1 cellular context compared by ENCODE assay signal in the genomic region with DNA sequence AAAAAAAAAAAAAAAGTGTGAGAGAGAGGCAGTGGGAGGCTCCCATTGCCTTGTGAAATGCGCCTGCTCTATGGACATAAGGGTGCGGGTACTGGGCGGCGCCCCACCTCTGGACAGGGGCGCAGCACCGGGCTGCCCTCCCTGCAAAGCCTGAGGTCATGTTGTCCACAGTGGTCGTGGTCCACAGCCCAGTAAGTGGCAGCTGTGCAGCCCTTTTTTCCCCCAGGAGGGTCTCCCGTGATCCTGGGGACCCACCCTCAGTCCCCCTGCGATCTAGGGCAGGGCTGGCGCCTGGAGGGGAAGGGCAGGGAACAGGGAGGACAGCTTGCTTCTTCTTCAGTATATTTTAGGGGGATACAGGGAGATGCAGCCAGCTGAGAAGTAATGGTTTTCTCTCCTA.
TF ChIP-seq lines count a peak whose summit lies in the region.

No MANE protein-coding gene starts in this region.

TF ChIP-seq in A549, 52 proteins besides CTCF, POLR2A, EP300 and RAD21:
- TF ChIP-seq RNF2 (IDR thresholded peaks at IDR 0.05; ENCODE audit: borderline replicate concordance, low read depth) (no peak), ZFP36 (IDR thresholded peaks at IDR 0.05; ENCODE audit: borderline replicate concordance, partially characterized antibody) (no peak), ZC3H11A (IDR thresholded peaks at IDR 0.05) (no peak), HOXB13 (CRISPR knock-in tag; IDR thresholded peaks at IDR 0.05; ENCODE audit: low read depth) (no peak), ESRRA (IDR thresholded peaks at IDR 0.05; ENCODE audit: borderline replicate concordance, low read length) (no peak), ZSCAN20 (CRISPR knock-in tag; IDR thresholded peaks at IDR 0.05) (no peak), EHF (CRISPR knock-in tag; IDR thresholded peaks at IDR 0.05) (no peak)
- TF ChIP-seq, protein P1, sequence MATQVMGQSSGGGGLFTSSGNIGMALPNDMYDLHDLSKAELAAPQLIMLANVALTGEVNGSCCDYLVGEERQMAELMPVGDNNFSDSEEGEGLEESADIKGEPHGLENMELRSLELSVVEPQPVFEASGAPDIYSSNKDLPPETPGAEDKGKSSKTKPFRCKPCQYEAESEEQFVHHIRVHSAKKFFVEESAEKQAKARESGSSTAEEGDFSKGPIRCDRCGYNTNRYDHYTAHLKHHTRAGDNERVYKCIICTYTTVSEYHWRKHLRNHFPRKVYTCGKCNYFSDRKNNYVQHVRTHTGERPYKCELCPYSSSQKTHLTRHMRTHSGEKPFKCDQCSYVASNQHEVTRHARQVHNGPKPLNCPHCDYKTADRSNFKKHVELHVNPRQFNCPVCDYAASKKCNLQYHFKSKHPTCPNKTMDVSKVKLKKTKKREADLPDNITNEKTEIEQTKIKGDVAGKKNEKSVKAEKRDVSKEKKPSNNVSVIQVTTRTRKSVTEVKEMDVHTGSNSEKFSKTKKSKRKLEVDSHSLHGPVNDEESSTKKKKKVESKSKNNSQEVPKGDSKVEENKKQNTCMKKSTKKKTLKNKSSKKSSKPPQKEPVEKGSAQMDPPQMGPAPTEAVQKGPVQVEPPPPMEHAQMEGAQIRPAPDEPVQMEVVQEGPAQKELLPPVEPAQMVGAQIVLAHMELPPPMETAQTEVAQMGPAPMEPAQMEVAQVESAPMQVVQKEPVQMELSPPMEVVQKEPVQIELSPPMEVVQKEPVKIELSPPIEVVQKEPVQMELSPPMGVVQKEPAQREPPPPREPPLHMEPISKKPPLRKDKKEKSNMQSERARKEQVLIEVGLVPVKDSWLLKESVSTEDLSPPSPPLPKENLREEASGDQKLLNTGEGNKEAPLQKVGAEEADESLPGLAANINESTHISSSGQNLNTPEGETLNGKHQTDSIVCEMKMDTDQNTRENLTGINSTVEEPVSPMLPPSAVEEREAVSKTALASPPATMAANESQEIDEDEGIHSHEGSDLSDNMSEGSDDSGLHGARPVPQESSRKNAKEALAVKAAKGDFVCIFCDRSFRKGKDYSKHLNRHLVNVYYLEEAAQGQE (IDR thresholded peaks at IDR 0.05), result no peak
- TF ChIP-seq, protein P2, sequence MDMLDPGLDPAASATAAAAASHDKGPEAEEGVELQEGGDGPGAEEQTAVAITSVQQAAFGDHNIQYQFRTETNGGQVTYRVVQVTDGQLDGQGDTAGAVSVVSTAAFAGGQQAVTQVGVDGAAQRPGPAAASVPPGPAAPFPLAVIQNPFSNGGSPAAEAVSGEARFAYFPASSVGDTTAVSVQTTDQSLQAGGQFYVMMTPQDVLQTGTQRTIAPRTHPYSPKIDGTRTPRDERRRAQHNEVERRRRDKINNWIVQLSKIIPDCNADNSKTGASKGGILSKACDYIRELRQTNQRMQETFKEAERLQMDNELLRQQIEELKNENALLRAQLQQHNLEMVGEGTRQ (IDR thresholded peaks at IDR 0.05), result no peak
